8 cellular contexts compared by ENCODE assay signal in the genomic region with DNA sequence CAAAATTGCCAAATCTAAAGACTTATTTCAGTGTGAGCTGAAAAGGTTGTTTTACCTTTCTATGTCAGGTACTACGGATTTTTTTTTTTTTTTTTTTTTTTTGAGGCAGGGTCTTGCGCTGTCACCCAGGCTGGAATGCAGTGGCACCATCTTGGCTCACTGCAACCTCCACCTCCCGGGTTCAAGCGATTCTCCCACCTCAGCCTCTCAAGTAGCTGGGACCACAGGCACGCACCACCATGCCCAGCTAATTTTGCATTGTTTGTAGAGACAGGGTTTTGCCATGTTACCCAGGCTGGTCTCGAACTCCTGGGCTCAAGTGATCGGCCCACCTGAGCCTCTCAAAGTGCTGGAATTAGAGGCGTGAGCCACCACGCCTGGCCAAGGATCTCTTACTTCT. TPM values are rescaled to one million over a fixed set of nuclear protein-coding genes. Genes with fewer than 3 reads are reported as not detected.
DNase-seq lines count a peak whose midpoint lies in the region; ATAC-seq and TF ChIP-seq lines count a peak whose summit lies in the region.
"Not testable (repeated sequence)": the region's sequence is repeated elsewhere in the genome, so short reads cannot be mapped to it uniquely, and the experiment has no call there.

No MANE protein-coding gene starts in this region.

- H3K4me1 Mint-ChIP-seq in Caco-2 (ENCODE audit: low read depth, unreplicated experiment) (peaks cover 10% of the 10 kb centered on the region), IgD-negative memory B cell (peaks cover 41 to 54% (median 43%) of the 10 kb centered on the region in 3 donors), T-helper 17 cell (peaks cover 42% of the 10 kb centered on the region), nephron progenitor cell (peaks cover 39% of the 10 kb centered on the region)
- peaks cover 57% of the 10 kb centered on the region for H3K4me1 Mint-ChIP-seq in activated naive CD4-positive, alpha-beta T cell treated with anti-CD3 and anti-CD28 coated beads, Interleukin-2, amount 10 ng/mL, durations not matched to agents 7 days and 5 days

- H3K36me3 ChIP-seq in Caco-2 (ENCODE audit: control insufficient read depth, insufficient read depth, low read length); hepatocyte (replicated peaks; ENCODE audit: insufficient read depth, low read depth): not testable (repeated sequence)
- peaks cover 6 to 15% of the 10 kb centered on the region in 2 donors for H3K36me3 ChIP-seq in duodenal mucosa (ENCODE audit: control insufficient read depth in 1 of 2, insufficient read depth in 2 of 2, low read length in 2 of 2)
- H3K36me3 ChIP-seq in subcutaneous abdominal adipose tissue (ENCODE audit: control insufficient read depth in 5 of 5, insufficient read depth in 5 of 5, low read length in 5 of 5) = peaks cover 8 to 21% (median 12%) of the 10 kb centered on the region in 5 donors

- H3K27me3 Mint-ChIP-seq in Caco-2 (ENCODE audit: insufficient read depth, unreplicated experiment); IgD-negative memory B cell; T-helper 17 cell; activated naive CD4-positive, alpha-beta T cell treated with anti-CD3 and anti-CD28 coated beads, Interleukin-2, amount 10 ng/mL, durations not matched to agents 7 days and 5 days; nephron progenitor cell (ENCODE audit: low read depth, poor library complexity): not testable (repeated sequence)

- not testable (repeated sequence) for H3K27me3 ChIP-seq in Caco-2 (replicated peaks; ENCODE audit: control insufficient read depth, insufficient read depth, low read length); duodenal mucosa (ENCODE audit: control insufficient read depth in 1 of 2, insufficient read depth in 2 of 2, low read length in 2 of 2); hepatocyte; subcutaneous abdominal adipose tissue (ENCODE audit: control insufficient read depth in 5 of 5, insufficient read depth in 4 of 5, low read length in 5 of 5)

- H3K79me2 ChIP-seq in hepatocyte = peaks cover 71% of the 10 kb centered on the region

- H3K27ac Mint-ChIP-seq in Caco-2 (ENCODE audit: unreplicated experiment) = not testable (repeated sequence)
- H3K27ac Mint-ChIP-seq in IgD-negative memory B cell = peak overlapping the region in 2 of 3 donors; percentile 87 to 88
- H3K27ac Mint-ChIP-seq in T-helper 17 cell = peak overlapping the region; percentile 94
- peak overlapping the region; percentile 31 for H3K27ac Mint-ChIP-seq in activated naive CD4-positive, alpha-beta T cell treated with anti-CD3 and anti-CD28 coated beads, Interleukin-2, amount 10 ng/mL, durations not matched to agents 7 days and 5 days
- H3K27ac Mint-ChIP-seq in nephron progenitor cell = peak overlapping the region; percentile 39

- not testable (repeated sequence) for ATAC-seq in T-helper 17 cell

- H3K9me2 ChIP-seq in hepatocyte (replicated peaks; ENCODE audit: insufficient read depth) = not testable (repeated sequence)

- 95% methylated on average over 9 of the region's 9 CpGs for WGBS in hepatocyte (ENCODE audit: low lambda C conversion rate, missing lambda C conversion rate)

- BruUV-seq in Caco-2 (replicated peaks; lab: Mats Ljungman, UMichigan) = not testable (repeated sequence)

- H3K9ac ChIP-seq in duodenal mucosa (ENCODE audit: low read depth in 1 of 2, low read length in 2 of 2); subcutaneous abdominal adipose tissue (ENCODE audit: low read length in 5 of 5): not testable (repeated sequence)

- intact Hi-C loops in Caco-2 (cut with micrococcal nuclease; ENCODE audit: unreplicated experiment) = not testable (repeated sequence)

- DNase-seq in Caco-2; T-helper 17 cell; activated naive CD4-positive, alpha-beta T cell treated with anti-CD3 and anti-CD28 coated beads, Interleukin-2, amount 10 ng/mL, durations not matched to agents 7 days and 5 days; hepatocyte (ENCODE audit: low spot score); nephron progenitor cell: not testable (repeated sequence)

- H3K27ac ChIP-seq in duodenal mucosa (ENCODE audit: low read depth, low read length); hepatocyte: not testable (repeated sequence)
- H3K27ac ChIP-seq in subcutaneous abdominal adipose tissue (ENCODE audit: low read depth, low read length) = peak overlapping the region; percentile 24

- peak overlapping the region; percentile 93 for H3K4me2 ChIP-seq in hepatocyte

- H4K20me1 ChIP-seq in hepatocyte (ENCODE audit: insufficient read depth, poor library complexity, severe bottlenecking) = peaks cover 27% of the 10 kb centered on the region

- peak overlapping the region; percentile 90 for H3K4me3 Mint-ChIP-seq in Caco-2 (ENCODE audit: unreplicated experiment)
- H3K4me3 Mint-ChIP-seq in IgD-negative memory B cell = peak overlapping the region; percentile 8 to 96 (median 48)
- H3K4me3 Mint-ChIP-seq in T-helper 17 cell = peak overlapping the region; percentile 53
- H3K4me3 Mint-ChIP-seq in activated naive CD4-positive, alpha-beta T cell treated with anti-CD3 and anti-CD28 coated beads, Interleukin-2, amount 10 ng/mL, durations not matched to agents 7 days and 5 days = peak overlapping the region; percentile 95
- peak overlapping the region; percentile 95 for H3K4me3 Mint-ChIP-seq in nephron progenitor cell

- not testable (repeated sequence) for H3K9me3 Mint-ChIP-seq in Caco-2 (ENCODE audit: unreplicated experiment); IgD-negative memory B cell; activated naive CD4-positive, alpha-beta T cell treated with anti-CD3 and anti-CD28 coated beads, Interleukin-2, amount 10 ng/mL, durations not matched to agents 7 days and 5 days; nephron progenitor cell

- not testable (repeated sequence) for H2AFZ ChIP-seq in hepatocyte

- H3K4me1 ChIP-seq in Caco-2 = not testable (repeated sequence)
- H3K4me1 ChIP-seq in duodenal mucosa (ENCODE audit: control insufficient read depth in 1 of 2, insufficient read depth in 2 of 2, low read length in 2 of 2) = peaks cover 24 to 32% of the 10 kb centered on the region in 2 donors
- peaks cover 18% of the 10 kb centered on the region for H3K4me1 ChIP-seq in hepatocyte (ENCODE audit: insufficient read depth)
- H3K4me1 ChIP-seq in subcutaneous abdominal adipose tissue (ENCODE audit: control insufficient read depth in 5 of 5, insufficient read depth in 5 of 5, low read length in 5 of 5) = peaks cover 0 to 34% (median 29%) of the 10 kb centered on the region in 5 donors

- peaks cover 42% of the 10 kb centered on the region for H3K36me3 Mint-ChIP-seq in Caco-2 (ENCODE audit: insufficient read depth, unreplicated experiment)
- H3K36me3 Mint-ChIP-seq in IgD-negative memory B cell; T-helper 17 cell (ENCODE audit: low read depth): not testable (repeated sequence)
- peaks cover 39% of the 10 kb centered on the region for H3K36me3 Mint-ChIP-seq in activated naive CD4-positive, alpha-beta T cell treated with anti-CD3 and anti-CD28 coated beads, Interleukin-2, amount 10 ng/mL, durations not matched to agents 7 days and 5 days
- H3K36me3 Mint-ChIP-seq in nephron progenitor cell (ENCODE audit: low read depth) = peaks cover 24% of the 10 kb centered on the region

- H3K4me3 ChIP-seq in Caco-2 (ENCODE audit: low read depth, low read length); subcutaneous abdominal adipose tissue (ENCODE audit: low read depth in 1 of 5, low read length in 5 of 5): not testable (repeated sequence)
- H3K4me3 ChIP-seq in duodenal mucosa (ENCODE audit: low read depth in 1 of 2, low read length in 2 of 2) = peak overlapping the region; percentile 93 to 97
- H3K4me3 ChIP-seq in hepatocyte = peak overlapping the region; percentile 64

- POLR2A ChIA-PET in Caco-2 (lab: Charles Lee) = not testable (repeated sequence)

- not testable (repeated sequence) for TF ChIP-seq CTCF in Caco-2 (IDR thresholded peaks at IDR 0.05; ENCODE audit: insufficient read depth in 1 of 2, low read depth in 1 of 2, low read length in 1 of 2, severe bottlenecking in 1 of 2, unreplicated experiment in 1 of 2); hepatocyte (IDR thresholded peaks at IDR 0.05; ENCODE audit: poor library complexity); nephron progenitor cell (IDR thresholded peaks at IDR 0.05)

- H3K9me3 ChIP-seq in Caco-2; T-helper 17 cell (ENCODE audit: control insufficient read depth, low read length, poor library complexity, severe bottlenecking); duodenal mucosa (ENCODE audit: control insufficient read depth in 1 of 2, low read length in 2 of 2); hepatocyte (ENCODE audit: low read depth); subcutaneous abdominal adipose tissue (ENCODE audit: control insufficient read depth in 5 of 5, low read length in 5 of 5): not testable (repeated sequence)

- CTCF ChIA-PET in Caco-2 (lab: Charles Lee) = not testable (repeated sequence)
- CTCF ChIA-PET in activated naive CD4-positive, alpha-beta T cell treated with anti-CD3 and anti-CD28 coated beads, Interleukin-2, amount 10 ng/mL, durations not matched to agents 7 days and 5 days (lab: Charles Lee) = interaction anchor here (1.0 to 1.7 kb wide), 4 partner anchors 18 to 53 kb away, joined by 3 to 4 read pairs (median 3); partner anchors contain the start of gene FBXO5

RNA-seq across cellular contexts. Expression of gene MTRF1L, which starts 1.7 kb away (rescaled TPM):
- 24.4 and 26.3 TPM in 2 replicates for total RNA-seq in Caco-2 (2022)
- 12.5 TPM for polyA plus RNA-seq in IgD-negative memory B cell
- 10 to 100 TPM in 1 of 2 donors, 1 to 10 TPM in 1; 9.5 to 14.8 TPM for total RNA-seq in T-helper 17 cell
- total RNA-seq in hepatocyte = 16.7 and 17.4 TPM in 2 replicates
- polyA plus RNA-seq in hepatocyte = 16.1 and 19.0 TPM in 2 replicates

RNA-seq across cellular contexts. Expression of gene FBXO5, which starts 17.9 kb away (rescaled TPM):
- 31.4 and 35.5 TPM in 2 replicates for total RNA-seq in Caco-2 (2022)
- 12.3 TPM for polyA plus RNA-seq in IgD-negative memory B cell
- total RNA-seq in T-helper 17 cell = 1 to 10 TPM; 4.5 to 5.9 TPM
- 9.2 and 9.7 TPM in 2 replicates for total RNA-seq in hepatocyte
- polyA plus RNA-seq in hepatocyte = 4.7 and 5.2 TPM in 2 replicates
